In genomic region chr10:73886625-73887024, GRCh38 we compare ENCODE assay signal across 1 cellular context.
TF ChIP-seq lines count a peak whose summit lies in the region.

No MANE protein-coding gene starts in this region.

TF ChIP-seq in H1, 55 proteins besides CTCF, POLR2A, EP300 and RAD21:
- TF ChIP-seq GTF2F1 (IDR thresholded peaks at IDR 0.05; ENCODE audit: borderline replicate concordance, low read depth, low read length) (no peak), ZNF274 (IDR thresholded peaks at IDR 0.05; ENCODE audit: borderline replicate concordance, extremely low read depth, low read length) (no peak), CEBPB (IDR thresholded peaks at IDR 0.05; ENCODE audit: low read depth, low read length) (no peak), SP2 (IDR thresholded peaks at IDR 0.05; ENCODE audit: low read length) (no peak), SP4 (IDR thresholded peaks at IDR 0.05; ENCODE audit: low read length) (no peak), NANOG (IDR thresholded peaks at IDR 0.05; ENCODE audit: insufficient read depth, low read depth, low read length, poor library complexity, severe bottlenecking) (no peak), CREB1 (IDR thresholded peaks at IDR 0.05) (no peak), CBX5 (IDR thresholded peaks at IDR 0.05; ENCODE audit: low read depth, low read length) (no peak), CHD1 (IDR thresholded peaks at IDR 0.05; ENCODE audit: low read depth, low read length) (no peak), KDM4A (IDR thresholded peaks at IDR 0.05; ENCODE audit: low read depth, low read length, severe bottlenecking) (no peak), TCF12 (IDR thresholded peaks at IDR 0.05; ENCODE audit: low read depth, low read length) (no peak), ASH2L (IDR thresholded peaks at IDR 0.05; ENCODE audit: low read length) (no peak), FOSL1 (IDR thresholded peaks at IDR 0.05; ENCODE audit: insufficient read depth, low read depth, low read length) (no peak), SIX5 (IDR thresholded peaks at IDR 0.05; ENCODE audit: low read depth, low read length) (no peak), JUN (IDR thresholded peaks at IDR 0.05; ENCODE audit: low read depth, low read length) (no peak)
